Comparison of ENCODE assay signal across 14 cellular contexts in the genomic region with DNA sequence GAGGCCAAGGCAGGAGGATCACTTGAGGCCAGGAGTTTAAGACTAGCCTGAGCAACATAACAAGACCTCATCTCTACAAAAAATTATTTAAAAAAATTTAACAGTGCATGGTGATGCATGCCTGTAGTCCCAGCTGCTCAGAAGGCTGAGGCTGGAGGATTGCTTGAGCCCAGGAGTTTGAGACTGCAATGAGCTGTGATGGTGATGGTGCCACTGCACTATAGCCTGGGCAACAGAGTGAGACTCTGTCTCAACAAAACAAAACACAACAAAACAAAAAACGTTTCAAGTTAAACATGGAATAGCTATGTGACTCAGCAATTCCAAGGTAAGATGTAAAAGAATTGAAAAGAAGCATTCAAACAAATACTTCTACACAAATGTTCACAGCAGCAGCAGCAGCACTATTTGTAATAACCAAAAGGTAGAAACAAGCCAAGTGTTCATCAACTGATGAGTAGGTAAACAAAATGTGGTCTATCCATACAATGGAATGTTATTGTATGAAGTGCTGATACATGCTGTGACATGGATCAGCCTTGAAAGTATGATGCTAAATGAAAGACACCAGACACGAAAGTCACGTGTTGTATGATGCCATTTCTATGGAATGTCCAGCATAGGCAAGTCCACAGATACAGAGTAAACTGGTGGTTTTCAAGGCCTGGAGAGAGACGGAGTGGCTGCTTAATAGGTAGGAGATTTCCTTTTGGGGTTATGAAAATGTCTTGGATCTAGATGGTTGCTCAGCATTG. TPM values are rescaled to one million over a fixed set of nuclear protein-coding genes. Genes with fewer than 3 reads are reported as not detected.
DNase-seq lines count a peak whose midpoint lies in the region; ATAC-seq, FAIRE-seq and TF ChIP-seq lines count a peak whose summit lies in the region.
"Had no signal": no experiment of that assay in that cellular context is flagged by ENCODE, and none has a peak within 500 bp of the region (broad histone marks: within the 10 kb centered on the region; RNA-seq: fewer than 3 reads in every experiment).

No MANE protein-coding gene starts in this region.

- H3K4me1 Mint-ChIP-seq in activated CD8-positive, alpha-beta T cell treated with anti-CD3 and anti-CD28 coated beads, Interleukin-2, amount 10 ng/mL, durations not matched to agents 7 days and 5 days (ENCODE audit: low read depth), result no peaks in the 10 kb centered on the region
- H3K4me1 Mint-ChIP-seq: activated naive CD8-positive, alpha-beta T cell treated with anti-CD3 and anti-CD28 coated beads for 36 hours had no signal

- no peaks in the 10 kb centered on the region for H3K36me3 Mint-ChIP-seq in activated CD8-positive, alpha-beta T cell treated with anti-CD3 and anti-CD28 coated beads, Interleukin-2, amount 10 ng/mL, durations not matched to agents 7 days and 5 days (ENCODE audit: low read depth)

- ATAC-seq in A549 (peak; percentile 93 to 96), GM21717 (IDR thresholded peaks at IDR 0.05; ENCODE audit: unreplicated experiment) (no peak)
- no peak for ATAC-seq in activated CD8-positive, alpha-beta T cell treated with anti-CD3 and anti-CD28 coated beads, Interleukin-2, amount 10 ng/mL, durations not matched to agents 7 days and 5 days

- CTCF ChIA-PET in A549 (lab: Yijun Ruan, JAX), result interaction anchor here (1.2 kb wide), 1 partner anchor 14 kb away, joined by 5 read pairs; no protein-coding TSS in a partner anchor
- CTCF ChIA-PET in activated CD8-positive, alpha-beta T cell treated with anti-CD3 and anti-CD28 coated beads, Interleukin-2, amount 10 ng/mL, durations not matched to agents 7 days and 5 days (lab: Charles Lee), result no interaction called here

- no peak overlapping the region for H3K4me3 Mint-ChIP-seq in activated CD8-positive, alpha-beta T cell treated with anti-CD3 and anti-CD28 coated beads, Interleukin-2, amount 10 ng/mL, durations not matched to agents 7 days and 5 days
- H3K4me3 Mint-ChIP-seq: activated naive CD8-positive, alpha-beta T cell treated with anti-CD3 and anti-CD28 coated beads for 36 hours; T-helper 1 cell treated with Interleukin-12 subunit alpha and Interleukin-12 subunit beta and Interleukin-4 antibody, amounts not matched to agents 30 μg/mL and 1 μg/mL, for 36 hours had no signal

- H3K27me3 ChIP-seq in adipocyte (replicated peaks; ENCODE audit: control insufficient read depth, insufficient read depth, low read length), result no peaks in the 10 kb centered on the region
- H3K27me3 ChIP-seq: tibial artery had no signal

- no peak for TF ChIP-seq RAD21 in A549 (conservative IDR thresholded peaks at IDR 0.05 in 1 of 2, IDR thresholded peaks at IDR 0.05 in 1 of 2)

- H3K9ac ChIP-seq in adipocyte (ENCODE audit: low read length), result no peak overlapping the region

- no peaks in the 10 kb centered on the region for H3K9me3 Mint-ChIP-seq in activated CD8-positive, alpha-beta T cell treated with anti-CD3 and anti-CD28 coated beads, Interleukin-2, amount 10 ng/mL, durations not matched to agents 7 days and 5 days (ENCODE audit: insufficient read depth)
- H3K9me3 Mint-ChIP-seq: activated naive CD8-positive, alpha-beta T cell treated with anti-CD3 and anti-CD28 coated beads for 36 hours; T-helper 1 cell treated with Interleukin-12 subunit alpha and Interleukin-12 subunit beta and Interleukin-4 antibody, amounts not matched to agents 30 μg/mL and 1 μg/mL, for 36 hours had no signal

- peak overlapping the region; percentile 48 for H3K4me2 ChIP-seq in A549

- TF ChIP-seq EP300 in A549 (IDR thresholded peaks at IDR 0.05), result no peak

- H3K27ac Mint-ChIP-seq in activated CD8-positive, alpha-beta T cell treated with anti-CD3 and anti-CD28 coated beads, Interleukin-2, amount 10 ng/mL, durations not matched to agents 7 days and 5 days, result no peak overlapping the region
- H3K27ac Mint-ChIP-seq: activated naive CD8-positive, alpha-beta T cell treated with anti-CD3 and anti-CD28 coated beads for 36 hours; T-helper 1 cell treated with Interleukin-12 subunit alpha and Interleukin-12 subunit beta and Interleukin-4 antibody, amounts not matched to agents 30 μg/mL and 1 μg/mL, for 36 hours had no signal

- FAIRE-seq in A549 (lab: Jason Lieb, UNC), result peak; percentile 84

- H3K27me3 Mint-ChIP-seq in activated CD8-positive, alpha-beta T cell treated with anti-CD3 and anti-CD28 coated beads, Interleukin-2, amount 10 ng/mL, durations not matched to agents 7 days and 5 days (ENCODE audit: low read depth), result peaks cover 11% of the 10 kb centered on the region
- H3K27me3 Mint-ChIP-seq: activated naive CD8-positive, alpha-beta T cell treated with anti-CD3 and anti-CD28 coated beads for 36 hours had no signal

- peak overlapping the region; percentile 46 to 51 for H3K27ac ChIP-seq in A549
- H3K27ac ChIP-seq: tibial artery had no signal

- POLR2A ChIA-PET in A549 (lab: Yijun Ruan, JAX), result no interaction called here
- POLR2A ChIA-PET in activated CD8-positive, alpha-beta T cell treated with anti-CD3 and anti-CD28 coated beads, Interleukin-2, amount 10 ng/mL, durations not matched to agents 7 days and 5 days (lab: Charles Lee), result no interaction called here

- no peak for TF ChIP-seq CTCF in A549 (IDR thresholded peaks at IDR 0.05)
- TF ChIP-seq CTCF in fibroblast of villous mesenchyme (IDR thresholded peaks at IDR 0.05; ENCODE audit: insufficient read depth, low read depth, low read length), result no peak

- 0 out of 3 replicates have a peak, but pooled peaks cover 11% of the 10 kb centered on the region for H3K9me3 ChIP-seq in A549
- H3K9me3 ChIP-seq in adipocyte (ENCODE audit: control insufficient read depth, low read length), result peaks cover 5% of the 10 kb centered on the region
- H3K9me3 ChIP-seq: tibial artery had no signal

- H3K4me1 ChIP-seq in A549 (peaks cover 11% of the 10 kb centered on the region), adipocyte (ENCODE audit: control insufficient read depth, insufficient read depth, low read length) (no peaks in the 10 kb centered on the region)
- H3K4me1 ChIP-seq: tibial artery had no signal

- DNase-seq in A549 (ENCODE audit: low read depth in 1 of 2, low spot score in 1 of 2), result peak in 1 of 2 experiments; percentile 79
- DNase-seq in HS-5 (ENCODE audit: low read depth), result peak; percentile 61
- DNase-seq in adipocyte (ENCODE audit: low read depth), result peak; percentile 72
- peak; percentile 88 for DNase-seq in fibroblast of villous mesenchyme (ENCODE audit: low read depth)
- no peak for DNase-seq in SKM-1 (lab: John Stamatoyannopoulos, UW; ENCODE audit: unreplicated experiment)
- no peak for DNase-seq in NCI-H82 treated with DMSO at 0.1 percent for 48 hours (lab: John Stamatoyannopoulos, UW; ENCODE audit: unreplicated experiment)
- no peak for DNase-seq in activated CD8-positive, alpha-beta T cell treated with anti-CD3 and anti-CD28 coated beads, Interleukin-2, amount 10 ng/mL, durations not matched to agents 7 days and 5 days
- DNase-seq: activated naive CD8-positive, alpha-beta T cell treated with anti-CD3 and anti-CD28 coated beads for 36 hours; NCI-H1105 treated with DMSO at 0.1 percent for 48 hours; NCI-H774; retina; tibial artery had no signal

- H3K36me3 ChIP-seq in adipocyte (ENCODE audit: control insufficient read depth, insufficient read depth, low read length, severe bottlenecking), result peaks cover 17% of the 10 kb centered on the region
- H3K36me3 ChIP-seq: tibial artery had no signal

- TF ChIP-seq POLR2A in A549 (IDR thresholded peaks at IDR 0.05; ENCODE audit: low read length), result no peak

- H3K4me3 ChIP-seq in A549 (no peak overlapping the region), adipocyte (ENCODE audit: low read length) (no peak overlapping the region), fibroblast of villous mesenchyme (ENCODE audit: low read depth, low read length) (no peak overlapping the region)
- H3K4me3 ChIP-seq: tibial artery had no signal

- WGBS in A549 (ENCODE audit: missing lambda C conversion rate), result 31% methylated on average over 4 of the region's 4 CpGs

TF ChIP-seq in A549, 52 proteins besides CTCF, POLR2A, EP300 and RAD21:
- TF ChIP-seq ZSCAN20 (CRISPR knock-in tag; IDR thresholded peaks at IDR 0.05) (peak; percentile 29; the same call in 1 of the 2 replicates), FOSL2 (IDR thresholded peaks at IDR 0.05) (no peak), FOSL2 (CRISPR knock-in tag; IDR thresholded peaks at IDR 0.05) (0 out of 2 replicates have a peak, but pooled peaks have one; percentile 20), CHD4 (IDR thresholded peaks at IDR 0.05; ENCODE audit: borderline replicate concordance) (no peak), TP53 (CRISPR knock-in tag; IDR thresholded peaks at IDR 0.05) (no peak), MAFK (IDR thresholded peaks at IDR 0.05; ENCODE audit: partially characterized antibody) (peak; percentile 41), NPAS2 (CRISPR knock-in tag; IDR thresholded peaks at IDR 0.05; ENCODE audit: borderline replicate concordance) (0 out of 2 replicates have a peak, but pooled peaks have one; percentile 12), POLR2AphosphoS2 (conservative IDR thresholded peaks at IDR 0.05; ENCODE audit: low read length) (no peak)
- TF ChIP-seq, protein P1, sequence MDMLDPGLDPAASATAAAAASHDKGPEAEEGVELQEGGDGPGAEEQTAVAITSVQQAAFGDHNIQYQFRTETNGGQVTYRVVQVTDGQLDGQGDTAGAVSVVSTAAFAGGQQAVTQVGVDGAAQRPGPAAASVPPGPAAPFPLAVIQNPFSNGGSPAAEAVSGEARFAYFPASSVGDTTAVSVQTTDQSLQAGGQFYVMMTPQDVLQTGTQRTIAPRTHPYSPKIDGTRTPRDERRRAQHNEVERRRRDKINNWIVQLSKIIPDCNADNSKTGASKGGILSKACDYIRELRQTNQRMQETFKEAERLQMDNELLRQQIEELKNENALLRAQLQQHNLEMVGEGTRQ (IDR thresholded peaks at IDR 0.05), result peak; percentile 81
- TF ChIP-seq, protein P2, sequence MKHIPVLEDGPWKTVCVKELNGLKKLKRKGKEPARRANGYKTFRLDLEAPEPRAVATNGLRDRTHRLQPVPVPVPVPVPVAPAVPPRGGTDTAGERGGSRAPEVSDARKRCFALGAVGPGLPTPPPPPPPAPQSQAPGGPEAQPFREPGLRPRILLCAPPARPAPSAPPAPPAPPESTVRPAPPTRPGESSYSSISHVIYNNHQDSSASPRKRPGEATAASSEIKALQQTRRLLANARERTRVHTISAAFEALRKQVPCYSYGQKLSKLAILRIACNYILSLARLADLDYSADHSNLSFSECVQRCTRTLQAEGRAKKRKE (CRISPR knock-in tag; IDR thresholded peaks at IDR 0.05; ENCODE audit: low read depth), result no peak

RNA-seq across cellular contexts. Expression of gene CFAP251, which starts 31.4 kb away (rescaled TPM):
- polyA plus RNA-seq in A549 (2011; rRNA removed) (1.4 and 1.7 TPM in 2 replicates), A549 (2017; fragmentation: RNase III; extraction: RNeasy Plus Mini Kit Qiagen cat#74134 plus additional on column Dnase treatment) (0.66 to 1.2 TPM (median 0.94 TPM) in 3 replicates)
- 0.81 and 1.0 TPM in 2 replicates for polyA plus RNA-seq in A549 (2012; cell fraction: cytosol; rRNA removed)
- 1.3 and 2.1 TPM in 2 replicates for polyA plus RNA-seq in A549 (2012; cell fraction: nucleus; rRNA removed)
- polyA minus RNA-seq in A549 (2011; rRNA and poly(A)+ RNA removed), result 3.4 and 5.7 TPM in 2 replicates
- 6.8 and 8.2 TPM in 2 replicates for total RNA-seq in fibroblast of villous mesenchyme
- under 1 TPM; 0.70 to 0.82 TPM for total RNA-seq in activated CD8-positive, alpha-beta T cell treated with anti-CD3 and anti-CD28 coated beads, Interleukin-2, amount 10 ng/mL, durations not matched to agents 7 days and 5 days

Comparison
In these comparisons a context has a peak if more than half of its experiments do, and no peak if none do; other contexts are left out.
1. ATAC-seq: peak in A549 (2 of 2); none in GM21717 (single experiment) and activated CD8-positive, alpha-beta T cell treated with anti-CD3 and anti-CD28 coated beads, Interleukin-2, amount 10 ng/mL, durations not matched to agents 7 days and 5 days (single experiment).
2. DNase-seq: peak in HS-5 (single experiment), adipocyte (single experiment) and fibroblast of villous mesenchyme (single experiment); none in SKM-1 (single experiment), NCI-H82 treated with DMSO at 0.1 percent for 48 hours (single experiment) and activated CD8-positive, alpha-beta T cell treated with anti-CD3 and anti-CD28 coated beads, Interleukin-2, amount 10 ng/mL, durations not matched to agents 7 days and 5 days (single experiment).